In the genomic region with DNA sequence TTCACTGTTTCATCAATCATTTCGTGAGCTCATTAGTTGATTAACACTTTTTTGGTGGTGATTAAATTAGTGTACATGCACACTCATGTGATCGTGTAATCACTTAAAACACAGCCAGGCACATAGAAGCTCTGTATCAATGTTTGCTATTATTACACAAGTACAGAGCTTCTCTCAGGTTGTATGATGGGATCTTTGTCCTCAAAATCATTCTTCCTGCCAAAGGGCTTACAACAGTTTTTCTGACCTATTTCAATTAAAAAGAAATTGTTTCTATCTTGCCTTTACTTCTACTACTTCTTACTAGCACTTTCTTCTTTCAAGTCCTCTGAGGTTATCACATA, we compare ENCODE assay signal across 19 cellular contexts.
DNase-seq lines count a peak whose midpoint lies in the region; TF ChIP-seq lines count a peak whose summit lies in the region.
"Had no signal": no experiment of that assay in that cellular context is flagged by ENCODE, and none has a peak within 500 bp of the region (broad histone marks: within the 10 kb centered on the region; RNA-seq: fewer than 3 reads in every experiment).

No MANE protein-coding gene starts in this region.

- DNase-seq in SK-N-MC (ENCODE audit: low read depth, low spot score) (no peak), hepatocyte (ENCODE audit: low spot score) (no peak), CD14-positive monocyte (ENCODE audit: low spot score) (no peak), KBM-7 (no peak), NCI-H2081 treated with DMSO at 0.1 percent for 48 hours (lab: John Stamatoyannopoulos, UW) (no peak), MV-4-11 (lab: John Stamatoyannopoulos, UW) (no peak)
- DNase-seq: activated CD4-positive, alpha-beta T cell treated with anti-CD3 and anti-CD28 coated beads, Interleukin-2, amount 10 ng/mL, durations not matched to agents 24 days and 14 days; activated naive CD8-positive, alpha-beta T cell treated with anti-CD3 and anti-CD28 coated beads, Interleukin-2, amount 50 U/mL, for 24 hours; DMS79 treated with DMSO at 0.1 percent for 48 hours; GOT3; NCI-H1694; NCI-H774; PC-3; psoas muscle; SIG-M5; T-helper 17 cell had no signal

- peaks cover 0 to 12% (median 3%) of the 10 kb centered on the region in 11 experiments; a peak in 8 of 22 replicates for H3K9me3 ChIP-seq in BLaER1 treated with 17β-estradiol and CSF1 and Interleukin-3, amounts not matched to agents 10 nM and 100 nM (replicated peaks in 1 of 11)
- no peaks in the 10 kb centered on the region for H3K9me3 ChIP-seq in SK-N-MC (ENCODE audit: low read depth, low read length)
- H3K9me3 ChIP-seq in hepatocyte (ENCODE audit: low read depth): no peaks in the 10 kb centered on the region
- no peaks in the 10 kb centered on the region for H3K9me3 ChIP-seq in skeletal muscle satellite cell (replicated peaks; ENCODE audit: low read length)
- H3K9me3 ChIP-seq: psoas muscle had no signal

- no peak overlapping the region for H3K4me3 Mint-ChIP-seq in CD14-positive monocyte
- H3K4me3 Mint-ChIP-seq: activated CD4-positive, alpha-beta T cell treated with anti-CD3 and anti-CD28 coated beads, Interleukin-2, amount 10 ng/mL, durations not matched to agents 24 days and 14 days; activated naive CD8-positive, alpha-beta T cell treated with anti-CD3 and anti-CD28 coated beads, Interleukin-2, amount 50 U/mL, for 24 hours; neural crest cell; T-helper 17 cell had no signal

- peak overlapping the region; percentile 59 to 80 (median 68) for H3K4me2 ChIP-seq in BLaER1 treated with 17β-estradiol and CSF1 and Interleukin-3, amounts not matched to agents 10 nM and 100 nM
- no peak overlapping the region for H3K4me2 ChIP-seq in hepatocyte
- H3K4me2 ChIP-seq in skeletal muscle satellite cell (ENCODE audit: low read length): peak overlapping the region; percentile 62

- H3K9me2 ChIP-seq in hepatocyte (replicated peaks; ENCODE audit: insufficient read depth): no peaks in the 10 kb centered on the region

- 82% methylated on average over 2 of the region's 2 CpGs for WGBS in hepatocyte (ENCODE audit: low lambda C conversion rate, missing lambda C conversion rate)

- H3K4me1 Mint-ChIP-seq in CD14-positive monocyte: no peaks in the 10 kb centered on the region
- H3K4me1 Mint-ChIP-seq: activated CD4-positive, alpha-beta T cell treated with anti-CD3 and anti-CD28 coated beads, Interleukin-2, amount 10 ng/mL, durations not matched to agents 24 days and 14 days; activated naive CD8-positive, alpha-beta T cell treated with anti-CD3 and anti-CD28 coated beads, Interleukin-2, amount 50 U/mL, for 24 hours; T-helper 17 cell had no signal

- intact Hi-C loops in CD14-positive monocyte (cut with micrococcal nuclease): no loop called here

- H2AFZ ChIP-seq in hepatocyte: no peak overlapping the region

- TF ChIP-seq CTCF in hepatocyte (IDR thresholded peaks at IDR 0.05; ENCODE audit: poor library complexity) (no peak), CD14-positive monocyte (IDR thresholded peaks at IDR 0.05) (no peak)

- no peaks in the 10 kb centered on the region for H3K36me3 Mint-ChIP-seq in CD14-positive monocyte

- no peak overlapping the region for H3K27ac Mint-ChIP-seq in CD14-positive monocyte
- H3K27ac Mint-ChIP-seq: activated CD4-positive, alpha-beta T cell treated with anti-CD3 and anti-CD28 coated beads, Interleukin-2, amount 10 ng/mL, durations not matched to agents 24 days and 14 days; activated naive CD8-positive, alpha-beta T cell treated with anti-CD3 and anti-CD28 coated beads, Interleukin-2, amount 50 U/mL, for 24 hours; T-helper 17 cell had no signal

- peaks cover 0 to 3% (median 0%) of the 10 kb centered on the region in 7 donors for H3K9me3 Mint-ChIP-seq in CD14-positive monocyte
- H3K9me3 Mint-ChIP-seq: activated CD4-positive, alpha-beta T cell treated with anti-CD3 and anti-CD28 coated beads, Interleukin-2, amount 10 ng/mL, durations not matched to agents 24 days and 14 days; activated naive CD8-positive, alpha-beta T cell treated with anti-CD3 and anti-CD28 coated beads, Interleukin-2, amount 50 U/mL, for 24 hours had no signal

- no peaks in the 10 kb centered on the region for H3K36me3 ChIP-seq in BLaER1 treated with 17β-estradiol and CSF1 and Interleukin-3, amounts not matched to agents 10 nM and 100 nM
- H3K36me3 ChIP-seq in SK-N-MC (ENCODE audit: insufficient read depth, low read length) (no peaks in the 10 kb centered on the region), hepatocyte (replicated peaks; ENCODE audit: insufficient read depth, low read depth) (no peaks in the 10 kb centered on the region), skeletal muscle satellite cell (ENCODE audit: insufficient read depth, low read length) (no peaks in the 10 kb centered on the region)

- no peaks in the 10 kb centered on the region for H3K79me2 ChIP-seq in hepatocyte

- peak overlapping the region in 5 of 10 experiments; percentile 18 to 49 (median 35); a peak in 5 of 20 replicates for H3K4me3 ChIP-seq in BLaER1 treated with 17β-estradiol and CSF1 and Interleukin-3, amounts not matched to agents 10 nM and 100 nM
- H3K4me3 ChIP-seq in SK-N-MC: peak overlapping the region; percentile 53
- H3K4me3 ChIP-seq in hepatocyte: no peak overlapping the region
- peak overlapping the region; percentile 15 for H3K4me3 ChIP-seq in skeletal muscle satellite cell (ENCODE audit: low read length)
- H3K4me3 ChIP-seq: psoas muscle had no signal

- peak overlapping the region in 4 of 11 experiments; percentile 45 to 63 (median 54); a peak in 5 of 22 replicates for H3K27ac ChIP-seq in BLaER1 treated with 17β-estradiol and CSF1 and Interleukin-3, amounts not matched to agents 10 nM and 100 nM
- H3K27ac ChIP-seq in SK-N-MC (no peak overlapping the region), hepatocyte (peak overlapping the region; percentile 62)
- H3K27ac ChIP-seq: psoas muscle had no signal

- peaks cover 13 to 54% (median 31%) of the 10 kb centered on the region in 10 experiments; a peak in 19 of 20 replicates for H3K4me1 ChIP-seq in BLaER1 treated with 17β-estradiol and CSF1 and Interleukin-3, amounts not matched to agents 10 nM and 100 nM
- no peaks in the 10 kb centered on the region for H3K4me1 ChIP-seq in hepatocyte (ENCODE audit: insufficient read depth)
- peaks cover 25% of the 10 kb centered on the region for H3K4me1 ChIP-seq in skeletal muscle satellite cell (ENCODE audit: control insufficient read depth, insufficient read depth, low read length)
- H3K4me1 ChIP-seq: psoas muscle had no signal

- H3K27me3 ChIP-seq in BLaER1 treated with 17β-estradiol and CSF1 and Interleukin-3, amounts not matched to agents 10 nM and 100 nM: peaks cover 98 to 100% (median 100%) of the 10 kb centered on the region in 11 experiments
- no peaks in the 10 kb centered on the region for H3K27me3 ChIP-seq in hepatocyte
- no peaks in the 10 kb centered on the region for H3K27me3 ChIP-seq in skeletal muscle satellite cell (ENCODE audit: control insufficient read depth, insufficient read depth, low read length)

- in situ Hi-C loops in KBM-7 (cut with MboI; ENCODE audit: low pct_unique_long_range_greater_than_20kb, low sequenced_read_pairs): no loop called here

- no peaks in the 10 kb centered on the region for H4K20me1 ChIP-seq in BLaER1 treated with 17β-estradiol and CSF1 and Interleukin-3, amounts not matched to agents 10 nM and 100 nM
- H4K20me1 ChIP-seq in hepatocyte (ENCODE audit: insufficient read depth, poor library complexity, severe bottlenecking): no peaks in the 10 kb centered on the region

- H3K27me3 Mint-ChIP-seq in CD14-positive monocyte (ENCODE audit: low read depth in 3 of 3): peaks cover 0 to 1% (median 0%) of the 10 kb centered on the region in 3 donors
- H3K27me3 Mint-ChIP-seq: activated CD4-positive, alpha-beta T cell treated with anti-CD3 and anti-CD28 coated beads, Interleukin-2, amount 10 ng/mL, durations not matched to agents 24 days and 14 days had no signal

- H3K9ac ChIP-seq in BLaER1 treated with 17β-estradiol and CSF1 and Interleukin-3, amounts not matched to agents 10 nM and 100 nM: peak overlapping the region in 3 of 11 experiments; percentile 34 to 52 (median 49); a peak in 5 of 22 replicates
- H3K9ac ChIP-seq in SK-N-MC (ENCODE audit: insufficient read length) (no peak overlapping the region), skeletal muscle satellite cell (ENCODE audit: low read depth, low read length) (peak overlapping the region; percentile 15)
